In genomic region chr19:14479985-14480694, GRCh38 we compare ENCODE assay signal across 1 cellular context.
TF ChIP-seq lines count a peak whose summit lies in the region.

No MANE protein-coding gene starts in this region.

TF ChIP-seq in IMR-90, 13 proteins besides CTCF, POLR2A, EP300 and RAD21:
- TF ChIP-seq SMC3 (IDR thresholded peaks at IDR 0.05; ENCODE audit: low read depth, low read length) (peak; percentile 27; the same call in 1 of the 2 replicates), RFX5 (IDR thresholded peaks at IDR 0.05; ENCODE audit: low read depth, low read length) (no peak), BHLHE40 (IDR thresholded peaks at IDR 0.05; ENCODE audit: low read depth, low read length) (no peak), CEBPB (IDR thresholded peaks at IDR 0.05; ENCODE audit: low read depth, low read length) (no peak), RCOR1 (IDR thresholded peaks at IDR 0.05; ENCODE audit: insufficient replicate concordance, low read length) (no peak), MAZ (IDR thresholded peaks at IDR 0.05; ENCODE audit: borderline replicate concordance, low read depth, low read length) (peak; percentile 36; the same call in 1 of the 2 replicates)
